Comparison of ENCODE assay signal across 11 cellular contexts in the genomic region with DNA sequence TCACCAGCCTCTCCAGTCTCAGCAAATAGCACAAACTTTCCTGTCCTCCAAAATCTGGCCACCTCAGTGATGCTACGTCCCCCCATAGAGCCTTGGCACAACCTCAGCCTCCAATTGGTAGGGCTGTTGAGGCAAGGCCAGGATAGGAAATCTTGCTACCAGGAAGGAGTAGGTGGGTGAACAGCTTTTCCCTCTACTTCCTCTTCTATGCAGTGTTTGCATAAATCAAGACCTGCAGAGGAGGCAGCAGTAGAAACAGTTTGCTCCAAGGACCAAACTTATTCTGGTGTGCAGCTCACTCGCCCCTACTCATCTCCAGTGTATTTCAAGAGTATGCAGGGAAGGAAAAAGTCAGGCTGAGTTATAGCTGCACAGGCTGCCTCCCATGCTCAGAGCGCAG. TPM values are rescaled to one million over a fixed set of nuclear protein-coding genes. Genes with fewer than 3 reads are reported as not detected.
DNase-seq lines count a peak whose midpoint lies in the region; ATAC-seq and TF ChIP-seq lines count a peak whose summit lies in the region.
"Had no signal": no experiment of that assay in that cellular context is flagged by ENCODE, and none has a peak within 500 bp of the region (broad histone marks: within the 10 kb centered on the region; RNA-seq: fewer than 3 reads in every experiment).

No MANE protein-coding gene starts in this region.

- peak overlapping the region; percentile 74 for H3K27ac ChIP-seq in Karpas-422 (ENCODE audit: low read length)
- peak overlapping the region in 8 of 10 donors; percentile 12 to 93 (median 66) for H3K27ac ChIP-seq in heart right ventricle
- H3K27ac ChIP-seq in foreskin keratinocyte, result no peak overlapping the region
- H3K27ac ChIP-seq: SJSA1 had no signal

- peaks cover 40 to 71% (median 68%) of the 10 kb centered on the region in 3 donors for H3K4me1 Mint-ChIP-seq in T-cell
- peaks cover 50% of the 10 kb centered on the region for H3K4me1 Mint-ChIP-seq in stimulated activated memory B cell treated with anti-CD40 and anti-IgM and Interleukin-4, amounts not matched to agents 10 μg/mL and 1 μg/mL and 100 μg/mL, for 72 hours

- H3K36me3 Mint-ChIP-seq in T-cell, result peaks cover 11% of the 10 kb centered on the region
- no peaks in the 10 kb centered on the region for H3K36me3 Mint-ChIP-seq in stimulated activated memory B cell treated with anti-CD40 and anti-IgM and Interleukin-4, amounts not matched to agents 10 μg/mL and 1 μg/mL and 100 μg/mL, for 72 hours

- no peaks in the 10 kb centered on the region for H3K27me3 Mint-ChIP-seq in T-cell
- no peaks in the 10 kb centered on the region for H3K27me3 Mint-ChIP-seq in stimulated activated memory B cell treated with anti-CD40 and anti-IgM and Interleukin-4, amounts not matched to agents 10 μg/mL and 1 μg/mL and 100 μg/mL, for 72 hours

- DNase-seq in Karpas-422 (peak; percentile 84), T-cell (peak in 3 of 34 experiments; percentile 14 to 23 (median 15)), heart right ventricle (no peak), foreskin keratinocyte (no peak), NCI-H187 (lab: John Stamatoyannopoulos, UW) (no peak), posterior vena cava (ENCODE audit: low spot score) (no peak)
- DNase-seq: GDM1, NCI-H1436 had no signal

- H3K9ac ChIP-seq in Karpas-422 (ENCODE audit: low read length), result peak overlapping the region; percentile 58

- H3K4me3 Mint-ChIP-seq in T-cell, result peak overlapping the region; percentile 81 to 90 (median 88)
- peak overlapping the region; percentile 79 for H3K4me3 Mint-ChIP-seq in stimulated activated memory B cell treated with anti-CD40 and anti-IgM and Interleukin-4, amounts not matched to agents 10 μg/mL and 1 μg/mL and 100 μg/mL, for 72 hours

- H3K9me2 ChIP-seq in Karpas-422 (replicated peaks; ENCODE audit: insufficient read depth, low read length), result no peaks in the 10 kb centered on the region

- peak; percentile 3 to 35 (median 18) for ATAC-seq in T-cell (replicated peaks in 1 of 4)
- peak in 7 of 8 donors; percentile 43 to 65 (median 54) for ATAC-seq in heart right ventricle
- peak; percentile 73 for ATAC-seq in stimulated activated memory B cell treated with anti-CD40 and anti-IgM and Interleukin-4, amounts not matched to agents 10 μg/mL and 1 μg/mL and 100 μg/mL, for 72 hours
- ATAC-seq in foreskin keratinocyte, result no peak
- ATAC-seq in GM21515 (IDR thresholded peaks at IDR 0.05; ENCODE audit: unreplicated experiment), result no peak

- TF ChIP-seq CTCF in heart right ventricle (IDR thresholded peaks at IDR 0.05) (no peak), foreskin keratinocyte (conservative IDR thresholded peaks at IDR 0.05) (no peak)

- no peaks in the 10 kb centered on the region for H3K36me3 ChIP-seq in Karpas-422 (ENCODE audit: insufficient read depth, low read length)
- H3K36me3 ChIP-seq in heart right ventricle, result no peaks in the 10 kb centered on the region
- H3K36me3 ChIP-seq: SJSA1 had no signal

- no peaks in the 10 kb centered on the region for H4K20me1 ChIP-seq in Karpas-422 (ENCODE audit: insufficient read depth, low read depth, low read length)

- H3K4me1 ChIP-seq in Karpas-422 (ENCODE audit: low read length) (peaks cover 35% of the 10 kb centered on the region), heart right ventricle (peaks cover 0 to 54% (median 14%) of the 10 kb centered on the region in 9 donors), foreskin keratinocyte (peaks cover 6% of the 10 kb centered on the region)

- intact Hi-C loops in heart right ventricle (cut with DNase I) (loop anchor here in 1 of 10 donors (5.0 kb wide), 1 partner anchor 52 kb away; no protein-coding TSS in a partner anchor), posterior vena cava (cut with DNase I) (no loop called here)

- CTCF ChIA-PET in T-cell (lab: Charles Lee), result interaction anchor here in 1 of 2 donors (0.9 kb wide), 1 partner anchor 8 kb away, joined by 4 read pairs; no protein-coding TSS in a partner anchor

- H3K27ac Mint-ChIP-seq in T-cell, result peak overlapping the region; percentile 96
- H3K27ac Mint-ChIP-seq in stimulated activated memory B cell treated with anti-CD40 and anti-IgM and Interleukin-4, amounts not matched to agents 10 μg/mL and 1 μg/mL and 100 μg/mL, for 72 hours, result peak overlapping the region; percentile 89

- WGBS in heart right ventricle, 2 donors, result 68 to 78% methylated on average over 3 of the region's 3 CpGs

- H3K9me3 ChIP-seq in Karpas-422 (ENCODE audit: low read length) (no peaks in the 10 kb centered on the region), heart right ventricle (no peaks in the 10 kb centered on the region)
- H3K9me3 ChIP-seq: SJSA1 had no signal

- H3K27me3 ChIP-seq in Karpas-422 (ENCODE audit: low read length), result no peaks in the 10 kb centered on the region
- no peaks in the 10 kb centered on the region for H3K27me3 ChIP-seq in heart right ventricle
- H3K27me3 ChIP-seq in foreskin keratinocyte, result no peaks in the 10 kb centered on the region
- H3K27me3 ChIP-seq: SJSA1 had no signal

- H2AFZ ChIP-seq in Karpas-422 (ENCODE audit: low read length), result peak overlapping the region; percentile 74

- H3K4me3 ChIP-seq in Karpas-422 (ENCODE audit: low read length), result peak overlapping the region; percentile 50
- H3K4me3 ChIP-seq in heart right ventricle, result peak overlapping the region in 4 of 10 donors; percentile 4 to 54 (median 18)
- H3K4me3 ChIP-seq: SJSA1 had no signal

- POLR2A ChIA-PET in T-cell (lab: Charles Lee), result interaction anchor here (0.6 kb wide), 2 partner anchors 462 to 487 kb away, joined by 3 to 4 read pairs; no protein-coding TSS in a partner anchor

- no peaks in the 10 kb centered on the region for H3K9me3 Mint-ChIP-seq in T-cell
- H3K9me3 Mint-ChIP-seq in stimulated activated memory B cell treated with anti-CD40 and anti-IgM and Interleukin-4, amounts not matched to agents 10 μg/mL and 1 μg/mL and 100 μg/mL, for 72 hours, result no peaks in the 10 kb centered on the region

- H3K79me2 ChIP-seq in Karpas-422 (ENCODE audit: low read length), result no peaks in the 10 kb centered on the region

- peak overlapping the region; percentile 61 for H3K4me2 ChIP-seq in Karpas-422 (ENCODE audit: low read depth, low read length, poor library complexity, severe bottlenecking)

RNA-seq across cellular contexts. Expression of gene DPEP2, which starts 0.7 kb away (rescaled TPM):
- not detected in 2 replicates for total RNA-seq in Karpas-422 (2014; rRNA removed; shearing (Covaris generic); ENCODE audit: low replicate concordance)
- total RNA-seq in T-cell (100 to 1,000 TPM in 3 of 5 donors, 10 to 100 TPM in 2; 51.5 to 122 (median 100) TPM), heart right ventricle (1 to 10 TPM in 9 of 10 donors, not detected in 1; 1.2 to 6.2 (median 1.7) TPM), foreskin keratinocyte (not detected in 2 replicates), posterior vena cava (1 to 10 TPM; 1.1 to 3.0 TPM)
- polyA plus RNA-seq in heart right ventricle (1 to 10 TPM; 1.0 to 1.5 TPM), foreskin keratinocyte (0.04 TPM in 1 of 2 replicates, not detected in the other)

RNA-seq across cellular contexts. Expression of gene DPEP2NB, which starts 15.7 kb away (rescaled TPM):
- total RNA-seq in Karpas-422 (2014; rRNA removed; shearing (Covaris generic); ENCODE audit: low replicate concordance), result not detected in 2 replicates
- not detected for total RNA-seq in T-cell
- total RNA-seq in heart right ventricle, result not detected
- not detected for polyA plus RNA-seq in heart right ventricle
- not detected in 2 replicates for total RNA-seq in foreskin keratinocyte
- polyA plus RNA-seq in foreskin keratinocyte, result not detected in 2 replicates
- total RNA-seq in posterior vena cava, result not detected
- total RNA-seq: SJSA1 had no signal

RNA-seq across cellular contexts. Expression of gene DPEP3, which starts 19.7 kb away (rescaled TPM):
- not detected in 2 replicates for total RNA-seq in Karpas-422 (2014; rRNA removed; shearing (Covaris generic); ENCODE audit: low replicate concordance)
- total RNA-seq in T-cell (1 to 10 TPM in 4 of 5 donors, under 1 TPM in 1; 0.48 to 1.5 (median 1.1) TPM), heart right ventricle (under 1 TPM in 1 of 10 donors, not detected in 9; 0.34 TPM), foreskin keratinocyte (not detected in 2 replicates), posterior vena cava (not detected)
- polyA plus RNA-seq in heart right ventricle (under 1 TPM in 1 of 2 donors, not detected in 1; 0.01 TPM), foreskin keratinocyte (not detected in 2 replicates)
- total RNA-seq: SJSA1 had no signal

RNA-seq across cellular contexts. Expression of gene DDX28, which starts 23.0 kb away (rescaled TPM):
- 10.8 and 20.9 TPM in 2 replicates for total RNA-seq in Karpas-422 (2014; rRNA removed; shearing (Covaris generic); ENCODE audit: low replicate concordance)
- 10 to 100 TPM; 15.5 to 21.0 (median 17.6) TPM for total RNA-seq in T-cell
- total RNA-seq in heart right ventricle, result 10 to 100 TPM in 4 of 10 donors, 1 to 10 TPM in 6; 8.4 to 13.1 (median 9.7) TPM
- 1 to 10 TPM; 5.3 to 9.6 TPM for polyA plus RNA-seq in heart right ventricle
- total RNA-seq in foreskin keratinocyte, result 16.9 and 17.0 TPM in 2 replicates
- 16.1 and 16.5 TPM in 2 replicates for polyA plus RNA-seq in foreskin keratinocyte
- 1 to 10 TPM; 5.4 to 5.8 TPM for total RNA-seq in posterior vena cava

RNA-seq across cellular contexts. Expression of gene DUS2, which starts 23.1 kb away (rescaled TPM):
- 23.7 and 35.8 TPM in 2 replicates for total RNA-seq in Karpas-422 (2014; rRNA removed; shearing (Covaris generic); ENCODE audit: low replicate concordance)
- total RNA-seq in T-cell, result 10 to 100 TPM; 14.5 to 19.4 (median 15.8) TPM
- total RNA-seq in heart right ventricle, result 10 to 100 TPM in 2 of 10 donors, 1 to 10 TPM in 8; 4.8 to 13.1 (median 7.2) TPM
- polyA plus RNA-seq in heart right ventricle, result 1 to 10 TPM; 4.2 to 9.6 TPM
- 26.6 and 27.9 TPM in 2 replicates for total RNA-seq in foreskin keratinocyte
- 23.0 and 23.6 TPM in 2 replicates for polyA plus RNA-seq in foreskin keratinocyte
- total RNA-seq in posterior vena cava, result 10 to 100 TPM in 1 of 2 donors, 1 to 10 TPM in 1; 6.6 to 11.6 TPM

Comparison
In these comparisons a context has a peak if more than half of its experiments do, and no peak if none do; other contexts are left out.
1. ATAC-seq: peak in T-cell (4 of 4), heart right ventricle (7 of 8) and stimulated activated memory B cell treated with anti-CD40 and anti-IgM and Interleukin-4, amounts not matched to agents 10 μg/mL and 1 μg/mL and 100 μg/mL, for 72 hours (single experiment); none in foreskin keratinocyte (single experiment) and GM21515 (single experiment).
2. RNA of gene DPEP2, which starts 0.7 kb away (total RNA-seq): 51.5 to 122 TPM in T-cell; 1.1 to 3.0 TPM in posterior vena cava, 1.2 to 6.2 TPM in heart right ventricle, not detected in Karpas-422 and not detected in foreskin keratinocyte; every median in the first group is over 4 times any median in the second.